In the genomic region with DNA sequence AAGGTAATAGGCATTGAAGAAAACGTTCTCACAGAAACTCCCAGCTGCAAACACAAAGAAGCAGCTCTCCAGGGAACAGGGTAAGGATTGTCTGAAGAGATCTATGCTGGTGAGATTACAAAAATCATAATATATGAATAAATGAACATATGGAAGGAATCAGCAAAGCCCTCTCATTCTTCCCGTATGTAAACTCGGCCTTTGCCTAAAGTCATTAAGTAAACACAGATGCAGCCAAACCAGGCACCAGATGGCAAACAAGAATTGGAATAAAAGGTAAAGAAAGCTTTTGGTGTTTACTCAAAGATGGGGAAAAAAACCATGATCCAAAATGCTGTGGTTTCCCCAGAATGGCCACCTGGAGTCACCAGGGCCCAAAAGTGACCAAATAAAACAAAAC, we compare ENCODE assay signal across 15 cellular contexts.
DNase-seq lines count a peak whose midpoint lies in the region; ATAC-seq and TF ChIP-seq lines count a peak whose summit lies in the region.
"Had no signal": no experiment of that assay in that cellular context is flagged by ENCODE, and none has a peak within 500 bp of the region (broad histone marks: within the 10 kb centered on the region; RNA-seq: fewer than 3 reads in every experiment).

No MANE protein-coding gene starts in this region.

- H4K20me1 ChIP-seq in PC-3 (ENCODE audit: low read length) = no peaks in the 10 kb centered on the region

- no TSS peak for BruUV-seq in PC-3 (replicated peaks; lab: Mats Ljungman, UMichigan)

- H2AFZ ChIP-seq in PC-3 (ENCODE audit: low read length) = no peak overlapping the region

- peak; percentile 40 for DNase-seq in AG04449 (ENCODE audit: low read depth, low spot score)
- DNase-seq in HFF-Myc (ENCODE audit: extremely low read depth, low read depth) = peak; percentile 86
- DNase-seq in PC-3 = peak; percentile 71
- peak; percentile 83 to 89 for DNase-seq in foreskin fibroblast
- DNase-seq in hypothalamus (lab: John Stamatoyannopoulos, UW) = no peak
- no peak for DNase-seq in DMS79 treated with DMSO at 0.1 percent for 48 hours (lab: John Stamatoyannopoulos, UW)
- no peak for DNase-seq in NCI-H774 (lab: John Stamatoyannopoulos, UW)
- DNase-seq in brain microvascular endothelial cell = no peak
- DNase-seq: activated CD4-positive, alpha-beta T cell treated with anti-CD3 and anti-CD28 coated beads, Interleukin-2, amount 50 U/mL, for 1 hour; activated effector memory CD4-positive, alpha-beta T cell treated with anti-CD3 and anti-CD28 coated beads, Interleukin-2, amount 50 U/mL, for 16 hours; NCI-H1417; stimulated activated CD4-positive, alpha-beta T cell treated with anti-CD3 and anti-CD28 coated beads, Interleukin-4, amount 100 ng/mL, for 4 hours; stimulated activated naive CD4-positive, alpha-beta T cell had no signal

- TF ChIP-seq CTCF in AG04449 (IDR thresholded peaks at IDR 0.05; ENCODE audit: insufficient read depth, low read length, missing control alignments) (no peak), HFF-Myc (IDR thresholded peaks at IDR 0.05; ENCODE audit: low read depth, low read length, missing control alignments) (no peak), PC-3 (conservative IDR thresholded peaks at IDR 0.05; ENCODE audit: low read depth, low read length) (0 out of 2 replicates have a peak, but pooled peaks have one; percentile 11), foreskin fibroblast (IDR thresholded peaks at IDR 0.05; ENCODE audit: low read depth, low read length) (no peak), brain microvascular endothelial cell (IDR thresholded peaks at IDR 0.05; ENCODE audit: low read depth, low read length, missing control alignments) (no peak)

- H3K9me2 ChIP-seq in PC-3 (replicated peaks; ENCODE audit: low read length) = no peaks in the 10 kb centered on the region

- H3K9me3 ChIP-seq in PC-3 (ENCODE audit: low read length) = no peaks in the 10 kb centered on the region

- H3K4me1 ChIP-seq in PC-3 (ENCODE audit: insufficient read depth, low read length) = peaks cover 17% of the 10 kb centered on the region

- H3K4me2 ChIP-seq in PC-3 (ENCODE audit: low read length) = peak overlapping the region; percentile 38

- H3K27ac ChIP-seq in PC-3 (ENCODE audit: low read length) = no peak overlapping the region; the same call in 1 of the 2 replicates
- H3K27ac ChIP-seq in brain microvascular endothelial cell = no peak overlapping the region
- H3K27ac ChIP-seq: epithelial cell of prostate had no signal

- no peaks in the 10 kb centered on the region for H3K27me3 ChIP-seq in PC-3 (ENCODE audit: low read length)
- no peaks in the 10 kb centered on the region for H3K27me3 ChIP-seq in brain microvascular endothelial cell (replicated peaks)

- H3K36me3 ChIP-seq in PC-3 (ENCODE audit: low read depth, low read length) (no peaks in the 10 kb centered on the region; the same call in 1 of the 2 replicates), brain microvascular endothelial cell (replicated peaks) (no peaks in the 10 kb centered on the region)

- no peaks in the 10 kb centered on the region for H3K79me2 ChIP-seq in PC-3 (ENCODE audit: low read length)

- in situ Hi-C loops in brain microvascular endothelial cell (cut with HindIII; ENCODE audit: low pct_ligation_motif_present, low sequenced_read_pairs) = no loop called here

- H3F3A ChIP-seq in PC-3 (ENCODE audit: low read length, unreplicated experiment) = no peaks in the 10 kb centered on the region

- peak; percentile 95 for ATAC-seq in PC-3
- ATAC-seq: HCT116 had no signal

- POLR2A ChIA-PET in AG04449 (lab: Yijun Ruan, JAX) = interaction anchor here (0.7 to 1.6 kb wide), 5 partner anchors 12 to 955 kb away, joined by 3 to 4 read pairs (median 3); partner anchors contain the start of gene JUN
- POLR2A ChIA-PET in PC-3 (lab: Charles Lee; ENCODE audit: unreplicated experiment) = interaction anchor here (0.7 kb wide), 1 partner anchor 13 kb away, joined by 3 read pairs; no protein-coding TSS in a partner anchor

- intact Hi-C loops in PC-3 (cut with micrococcal nuclease) = no loop called here

- H3K4me3 ChIP-seq in AG04449 (ENCODE audit: low read depth, low read length) (no peak overlapping the region), HFF-Myc (replicated peaks; ENCODE audit: low read depth, low read length) (no peak overlapping the region), PC-3 (ENCODE audit: low read length) (no peak overlapping the region), foreskin fibroblast (ENCODE audit: low read depth in 1 of 2, low read length in 2 of 2) (no peak overlapping the region), brain microvascular endothelial cell (ENCODE audit: low read depth, low read length) (no peak overlapping the region)

- no peak overlapping the region for H3K9ac ChIP-seq in PC-3 (ENCODE audit: low read length)

- CTCF ChIA-PET in AG04449 (lab: Yijun Ruan, JAX) (interaction anchor here (0.8 to 2.3 kb wide), 2 partner anchors 21 to 38 kb away, joined by 4 to 6 read pairs; no protein-coding TSS in a partner anchor), PC-3 (lab: Charles Lee) (interaction anchor here (1.5 kb wide), 1 partner anchor 21 kb away, joined by 6 read pairs; no protein-coding TSS in a partner anchor)

Comparison
In these comparisons a context has a peak if more than half of its experiments do, and no peak if none do; other contexts are left out.
1. DNase-seq: peak in AG04449 (single experiment), HFF-Myc (single experiment), PC-3 (single experiment) and foreskin fibroblast (2 of 2); none in hypothalamus (0 of 51), DMS79 treated with DMSO at 0.1 percent for 48 hours (single experiment), NCI-H774 (single experiment) and brain microvascular endothelial cell (single experiment).